ENCODE assay signal across 28 cellular contexts in genomic region chr22:22137891-22138290, GRCh38.
"Had no signal": no experiment of that assay in that cellular context is flagged by ENCODE, and none has a peak within 500 bp of the region (broad histone marks: within the 10 kb centered on the region; RNA-seq: fewer than 3 reads in every experiment).

No MANE protein-coding gene starts in this region.

- H3K36me3 ChIP-seq: colonic mucosa, esophagus muscularis mucosa, esophagus squamous epithelium, gastrocnemius medialis, gastroesophageal sphincter, heart left ventricle, heart right ventricle had no signal

- H3K4me3 ChIP-seq: colonic mucosa, coronary artery, dorsolateral prefrontal cortex, esophagus muscularis mucosa, esophagus squamous epithelium, gastrocnemius medialis, gastroesophageal sphincter, heart left ventricle, heart right ventricle had no signal

- ATAC-seq: effector memory CD8-positive, alpha-beta T cell; esophagus mucosa; foreskin keratinocyte; gastrocnemius medialis; gastroesophageal sphincter; heart left ventricle; heart right ventricle had no signal

- H3K27ac ChIP-seq: colonic mucosa, coronary artery, dorsolateral prefrontal cortex, epithelial cell of prostate, esophagus muscularis mucosa, esophagus squamous epithelium, foreskin keratinocyte, gastrocnemius medialis, gastroesophageal sphincter, heart left ventricle, heart right ventricle had no signal

- H3K9me3 ChIP-seq: colonic mucosa, esophagus muscularis mucosa, esophagus squamous epithelium, gastrocnemius medialis, gastroesophageal sphincter, heart left ventricle, heart right ventricle had no signal

- FAIRE-seq: colon, endometrium, endothelial cell of umbilical vein, frontal cortex had no signal

- H3K4me1 ChIP-seq: colonic mucosa, esophagus muscularis mucosa, esophagus squamous epithelium, foreskin keratinocyte, gastrocnemius medialis, gastroesophageal sphincter, heart left ventricle, heart right ventricle had no signal

- DNase-seq: colonic mucosa; cortex of kidney; dermis blood vessel endothelial cell; dorsolateral prefrontal cortex; effector CD4-positive, alpha-beta T cell; effector CD8-positive, alpha-beta T cell; effector memory CD4-positive, alpha-beta T cell; effector memory CD8-positive, alpha-beta T cell; endodermal cell; erythroblast; esophagus squamous epithelium; foreskin fibroblast; foreskin keratinocyte; foreskin melanocyte; gastrocnemius medialis; glutamatergic neuron; head of caudate nucleus; heart left ventricle; heart right ventricle had no signal

- H3K27me3 ChIP-seq: colonic mucosa had no signal
